ENCODE assay signal across 11 cellular contexts in genomic region chr11:1390603-1391164, GRCh38. TPM values are rescaled to one million over a fixed set of nuclear protein-coding genes. Genes with fewer than 3 reads are reported as not detected.
A peak's percentile ranks its signal among the peaks of the same experiment; 100 is the strongest.
DNase-seq lines count a peak whose midpoint lies in the region; ATAC-seq and TF ChIP-seq lines count a peak whose summit lies in the region.
"Had no signal": no experiment of that assay in that cellular context is flagged by ENCODE, and none has a peak within 500 bp of the region (broad histone marks: within the 10 kb centered on the region; RNA-seq: fewer than 3 reads in every experiment).

No MANE protein-coding gene starts in this region.

- no peak overlapping the region for H2AFZ ChIP-seq in smooth muscle cell (ENCODE audit: low read depth)

- H3K27me3 ChIP-seq in smooth muscle cell (ENCODE audit: low read depth) (peaks cover 25% of the 10 kb centered on the region), prostate gland (replicated peaks; ENCODE audit: insufficient read depth) (peaks cover 6% of the 10 kb centered on the region)

- no peaks in the 10 kb centered on the region for H3K79me2 ChIP-seq in smooth muscle cell (ENCODE audit: low read depth)

- TF ChIP-seq POLR2A in prostate gland (IDR thresholded peaks at IDR 0.05), result no peak

- WGBS in smooth muscle cell (ENCODE audit: low lambda C conversion rate), result 4% methylated on average over 55 of the region's 66 CpGs
- 3% methylated on average over 25 of the region's 66 CpGs for WGBS in prostate gland

- H3K27ac ChIP-seq in smooth muscle cell (ENCODE audit: low read depth), result no peak overlapping the region
- H3K27ac ChIP-seq in prostate gland, result no peak overlapping the region

- peak overlapping the region; percentile 72 for H3K4me3 Mint-ChIP-seq in WTC11

- H3K9me3 ChIP-seq in smooth muscle cell (replicated peaks; ENCODE audit: low read depth) (no peaks in the 10 kb centered on the region), prostate gland (no peaks in the 10 kb centered on the region)

- no peak overlapping the region for H3K27ac Mint-ChIP-seq in WTC11

- ATAC-seq in WTC11, result no peak

- no peak overlapping the region for H3K9ac ChIP-seq in smooth muscle cell (ENCODE audit: low read depth)

- intact Hi-C loops in prostate gland (cut with DNase I), result no loop called here

- H3K36me3 Mint-ChIP-seq in WTC11, result 0 out of 2 replicates have a peak, but pooled peaks cover 3% of the 10 kb centered on the region

- TF ChIP-seq CTCF in WTC11 (IDR thresholded peaks at IDR 0.05) (no peak), smooth muscle cell (IDR thresholded peaks at IDR 0.05; ENCODE audit: borderline replicate concordance, insufficient read depth, poor library complexity, severe bottlenecking) (no peak), prostate gland (IDR thresholded peaks at IDR 0.05) (no peak)

- peak; percentile 75 for DNase-seq in NCI-H2227 (lab: John Stamatoyannopoulos, UW; ENCODE audit: unreplicated experiment)
- DNase-seq in NCI-H2227 treated with DMSO at 0.1 percent for 48 hours (lab: John Stamatoyannopoulos, UW), result no peak
- DNase-seq in WTC11 (ENCODE audit: low spot score), result peak; percentile 62
- DNase-seq in smooth muscle cell (lab: John Stamatoyannopoulos, UW; ENCODE audit: unreplicated experiment), result peak; percentile 12
- no peak for DNase-seq in HPDE6-E6E7 (ENCODE audit: extremely low spot score)
- no peak for DNase-seq in DMS53 treated with DMSO at 0.1 percent for 48 hours (lab: John Stamatoyannopoulos, UW; ENCODE audit: unreplicated experiment)
- DNase-seq in prostate gland (ENCODE audit: low spot score), result no peak
- DNase-seq: activated CD4-positive, CD25-positive, alpha-beta regulatory T cell; NCI-H2107; stimulated activated CD4-positive, alpha-beta T cell treated with anti-CD3 and anti-CD28 coated beads, Interleukin-15, amount 100 ng/mL, for 24 hours had no signal

- H4K20me1 ChIP-seq in smooth muscle cell (ENCODE audit: low read depth), result peaks cover 7% of the 10 kb centered on the region

- H3F3A ChIP-seq in smooth muscle cell (ENCODE audit: low read depth), result no peaks in the 10 kb centered on the region

- POLR2A ChIA-PET in WTC11 (lab: Charles Lee), result no interaction called here

- no peaks in the 10 kb centered on the region for H3K36me3 ChIP-seq in smooth muscle cell (ENCODE audit: low read depth)
- no peaks in the 10 kb centered on the region for H3K36me3 ChIP-seq in prostate gland

- peak overlapping the region; percentile 53 for H3K4me3 ChIP-seq in iPS-11a (ENCODE audit: low read depth, low read length)
- H3K4me3 ChIP-seq in smooth muscle cell, result peak overlapping the region; percentile 10
- no peak overlapping the region for H3K4me3 ChIP-seq in prostate gland

- H3K4me1 ChIP-seq in smooth muscle cell (ENCODE audit: low read depth) (peaks cover 6% of the 10 kb centered on the region), prostate gland (replicated peaks) (no peaks in the 10 kb centered on the region)

- H3K9me3 Mint-ChIP-seq in WTC11, result 0 out of 2 replicates have a peak, but pooled peaks cover 3% of the 10 kb centered on the region

- peaks cover 14% of the 10 kb centered on the region for H3K4me1 Mint-ChIP-seq in WTC11

- CTCF ChIA-PET in WTC11 (lab: Charles Lee), result interaction anchor here (0.9 kb wide), 1 partner anchor 63 kb away, joined by 3 read pairs; no protein-coding TSS in a partner anchor

- peak overlapping the region; percentile 40 for H3K4me2 ChIP-seq in smooth muscle cell

- H3K27me3 Mint-ChIP-seq in WTC11 (ENCODE audit: low read depth), result peaks cover 17% of the 10 kb centered on the region

TF ChIP-seq in WTC11, 78 proteins besides CTCF, POLR2A, EP300 and RAD21 (continues in another document):
- TF ChIP-seq ZNF396 (CRISPR knock-in tag; IDR thresholded peaks at IDR 0.05; ENCODE audit: borderline replicate concordance), result no peak
- no peak for TF ChIP-seq ZNF671 (CRISPR knock-in tag; IDR thresholded peaks at IDR 0.05)
- no peak for TF ChIP-seq PREB (CRISPR knock-in tag; IDR thresholded peaks at IDR 0.05; ENCODE audit: borderline replicate concordance)
- TF ChIP-seq ZNF121 (CRISPR knock-in tag; IDR thresholded peaks at IDR 0.05), result no peak
- no peak for TF ChIP-seq ETV6 (CRISPR knock-in tag; IDR thresholded peaks at IDR 0.05)
- TF ChIP-seq NR1H2 (CRISPR knock-in tag; IDR thresholded peaks at IDR 0.05), result no peak
- TF ChIP-seq NFATC4 (CRISPR knock-in tag; IDR thresholded peaks at IDR 0.05), result no peak
- TF ChIP-seq ZNF317 (CRISPR knock-in tag; IDR thresholded peaks at IDR 0.05; ENCODE audit: borderline replicate concordance, low read depth), result no peak
- TF ChIP-seq CREM (CRISPR knock-in tag; IDR thresholded peaks at IDR 0.05), result 0 out of 2 replicates have a peak, but pooled peaks have one; percentile 51
- TF ChIP-seq ATF1 (CRISPR knock-in tag; IDR thresholded peaks at IDR 0.05), result no peak
- TF ChIP-seq PRRX2 (CRISPR knock-in tag; IDR thresholded peaks at IDR 0.05), result no peak
- TF ChIP-seq ARID4B (CRISPR knock-in tag; IDR thresholded peaks at IDR 0.05; ENCODE audit: borderline replicate concordance), result no peak
- no peak for TF ChIP-seq ZMAT4 (CRISPR knock-in tag; IDR thresholded peaks at IDR 0.05)
- TF ChIP-seq TCF7 (CRISPR knock-in tag; IDR thresholded peaks at IDR 0.05; ENCODE audit: low read depth), result no peak
- no peak for TF ChIP-seq ZNF423 (CRISPR knock-in tag; IDR thresholded peaks at IDR 0.05)
- TF ChIP-seq ZBTB21 (CRISPR knock-in tag; IDR thresholded peaks at IDR 0.05; ENCODE audit: borderline replicate concordance), result no peak

RNA-seq across cellular contexts. Expression of gene BRSK2, which starts 0.9 kb away (rescaled TPM):
- total RNA-seq in WTC11 (2021) (22.1 to 34.5 TPM (median 26.2 TPM) in 3 replicates), smooth muscle cell (0.27 and 5.2 TPM in 2 replicates), prostate gland (10 to 100 TPM in 1 of 2 donors, under 1 TPM in 1; 0.96 to 29.7 TPM)
- polyA plus RNA-seq in smooth muscle cell, result 1.5 and 2.3 TPM in 2 replicates

Comparison
In these comparisons a context has a peak if more than half of its experiments do, and no peak if none do; other contexts are left out.
1. DNase-seq: peak in NCI-H2227 (single experiment), WTC11 (single experiment) and smooth muscle cell (single experiment); none in NCI-H2227 treated with DMSO at 0.1 percent for 48 hours (single experiment), HPDE6-E6E7 (single experiment), DMS53 treated with DMSO at 0.1 percent for 48 hours (single experiment) and prostate gland (single experiment).
2. H3K4me3 ChIP-seq: peak in iPS-11a (single experiment) and smooth muscle cell (single experiment); none in prostate gland (0 of 2).